Comparison of ENCODE assay signal across 1 cellular context in genomic region chr19:13846533-13847032, GRCh38.
TF ChIP-seq lines count a peak whose summit lies in the region.

No MANE protein-coding gene starts in this region.

TF ChIP-seq in A549, 52 proteins besides CTCF, POLR2A, EP300 and RAD21 (continued from another document):
- no peak for TF ChIP-seq CHD4 (IDR thresholded peaks at IDR 0.05; ENCODE audit: borderline replicate concordance)
- TF ChIP-seq FOXS1 (CRISPR knock-in tag; IDR thresholded peaks at IDR 0.05) = no peak
- no peak for TF ChIP-seq HDAC2 (IDR thresholded peaks at IDR 0.05)
- TF ChIP-seq ATOH8 (CRISPR knock-in tag; IDR thresholded peaks at IDR 0.05; ENCODE audit: low read depth) = no peak
- TF ChIP-seq RCOR1 (IDR thresholded peaks at IDR 0.05; ENCODE audit: low read depth, low read length) = no peak
- no peak for TF ChIP-seq PHF8 (IDR thresholded peaks at IDR 0.05; ENCODE audit: borderline replicate concordance, low read depth)
- peak; percentile 3; the same call in 1 of the 2 replicates for TF ChIP-seq HOXB13 (CRISPR knock-in tag; IDR thresholded peaks at IDR 0.05; ENCODE audit: low read depth)
- TF ChIP-seq CEBPB (IDR thresholded peaks at IDR 0.05) = no peak; a peak in 1 of 4 replicates
- TF ChIP-seq ZC3H11A (IDR thresholded peaks at IDR 0.05) = no peak
- TF ChIP-seq USF2 (IDR thresholded peaks at IDR 0.05) = no peak
- TF ChIP-seq TP53 (CRISPR knock-in tag; IDR thresholded peaks at IDR 0.05) = no peak; the same call in 1 of the 2 replicates
- TF ChIP-seq ZSCAN20 (CRISPR knock-in tag; IDR thresholded peaks at IDR 0.05) = no peak
- TF ChIP-seq EHF (CRISPR knock-in tag; IDR thresholded peaks at IDR 0.05) = 0 out of 2 replicates have a peak, but pooled peaks have one; percentile 63
- TF ChIP-seq MAFK (IDR thresholded peaks at IDR 0.05; ENCODE audit: partially characterized antibody) = peak; percentile 3
- TF ChIP-seq HOXB5 (CRISPR knock-in tag; IDR thresholded peaks at IDR 0.05) = peak; percentile 73; the same call in 1 of the 2 replicates
